ENCODE assay signal across 8 cellular contexts in genomic region chr16:75462804-75463203, GRCh38. TPM values are rescaled to one million over a fixed set of nuclear protein-coding genes. Genes with fewer than 3 reads are reported as not detected.
DNase-seq lines count a peak whose midpoint lies in the region; ATAC-seq and TF ChIP-seq lines count a peak whose summit lies in the region.

No MANE protein-coding gene starts in this region.

- TF ChIP-seq CTCF in BJ (IDR thresholded peaks at IDR 0.05; ENCODE audit: insufficient read depth, low read depth, low read length) (no peak), RWPE2 (IDR thresholded peaks at IDR 0.05; ENCODE audit: poor library complexity, severe bottlenecking) (no peak)

- ATAC-seq in GM21390 (IDR thresholded peaks at IDR 0.05; ENCODE audit: unreplicated experiment): peak; percentile 26
- ATAC-seq in RWPE2 (ENCODE audit: low read depth): no peak
- no peak for ATAC-seq in HG03025 (IDR thresholded peaks at IDR 0.05; ENCODE audit: low FRiP score, unreplicated experiment)
- no peak for ATAC-seq in GM21515 (IDR thresholded peaks at IDR 0.05; ENCODE audit: unreplicated experiment)
- ATAC-seq in HG03039 (IDR thresholded peaks at IDR 0.05; ENCODE audit: unreplicated experiment): no peak

- H3K4me1 ChIP-seq in RWPE2 (ENCODE audit: insufficient read depth, poor library complexity, severe bottlenecking): peaks cover 9% of the 10 kb centered on the region

- H3K4me3 ChIP-seq in BJ (ENCODE audit: low read depth, low read length): peak overlapping the region; percentile 74
- H3K4me3 ChIP-seq in RWPE2 (ENCODE audit: severe bottlenecking): peak overlapping the region; percentile 95
- peak overlapping the region; percentile 93 for H3K4me3 ChIP-seq in iPS-11a (ENCODE audit: low read depth, low read length)

- CTCF ChIA-PET in BJ (lab: Yijun Ruan, JAX): interaction anchor here (2.4 kb wide), 1 partner anchor 9 kb away, joined by 12 read pairs; no protein-coding TSS in a partner anchor

- H3K36me3 ChIP-seq in BJ (ENCODE audit: control insufficient read depth, insufficient read depth, low read length): no peaks in the 10 kb centered on the region
- peaks cover 11% of the 10 kb centered on the region; the same call in 1 of the 2 replicates for H3K36me3 ChIP-seq in RWPE2 (ENCODE audit: low read depth)

- H3K9me3 ChIP-seq in RWPE2 (ENCODE audit: severe bottlenecking): no peaks in the 10 kb centered on the region

- peak overlapping the region; percentile 57 for H3K27ac ChIP-seq in RWPE2 (ENCODE audit: poor library complexity, severe bottlenecking)

- no peak for DNase-seq in BJ (ENCODE audit: low read depth)
- no peak for DNase-seq in RWPE2 (ENCODE audit: low spot score)
- DNase-seq in activated gamma-delta T cell (lab: John Stamatoyannopoulos, UW): no peak

- POLR2A ChIA-PET in BJ (lab: Charles Lee): no interaction called here

- H3K27me3 ChIP-seq in BJ (ENCODE audit: control insufficient read depth, insufficient read depth, low read length): no peaks in the 10 kb centered on the region
- no peaks in the 10 kb centered on the region for H3K27me3 ChIP-seq in RWPE2 (ENCODE audit: insufficient read depth, poor library complexity, severe bottlenecking)

RNA-seq across cellular contexts. Expression of gene TMEM170A, which starts 1.7 kb away (rescaled TPM):
- polyA plus RNA-seq in BJ (2011; rRNA removed): 5.2 and 8.2 TPM in 2 replicates
- 5.5 and 8.0 TPM in 2 replicates for polyA minus RNA-seq in BJ (2011; rRNA and poly(A)+ RNA removed)

RNA-seq across cellular contexts. Expression of gene CFDP1, which starts 29.5 kb away (rescaled TPM):
- polyA plus RNA-seq in BJ (2011; rRNA removed): 10.9 and 38.6 TPM in 2 replicates
- 7.1 and 8.3 TPM in 2 replicates for polyA minus RNA-seq in BJ (2011; rRNA and poly(A)+ RNA removed)

RNA-seq across cellular contexts. Expression of gene CHST6, which starts 32.4 kb away (rescaled TPM):
- polyA plus RNA-seq in BJ (2011; rRNA removed): 0.10 and 0.12 TPM in 2 replicates
- polyA minus RNA-seq in BJ (2011; rRNA and poly(A)+ RNA removed): 0.05 and 0.09 TPM in 2 replicates
